ENCODE assay signal across 8 cellular contexts in genomic region chr17:74776044-74776962, GRCh38. TPM values are rescaled to one million over a fixed set of nuclear protein-coding genes. Genes with fewer than 3 reads are reported as not detected.
DNase-seq lines count a peak whose midpoint lies in the region; ATAC-seq, FAIRE-seq and TF ChIP-seq lines count a peak whose summit lies in the region.

NAT9 (minus strand) TSS chr17:74776345; CDS start chr17:74775698, 647 bp downstream.

- H3K27me3 ChIP-seq in adrenal gland (no peaks in the 10 kb centered on the region), upper lobe of left lung (no peaks in the 10 kb centered on the region)

- TF ChIP-seq CTCF in adrenal gland (IDR thresholded peaks at IDR 0.05) (no peak), upper lobe of left lung (IDR thresholded peaks at IDR 0.05) (peak in 4 of 6 experiments; percentile 12 to 36 (median 32))

- H3K4me3 ChIP-seq in adrenal gland, result peak within 1 kb of the TSS; percentile 19 to 78 (median 66)
- H3K4me3 ChIP-seq in upper lobe of left lung, result peak within 1 kb of the TSS; percentile 59 to 96 (median 86)

- ATAC-seq in HG02852 (IDR thresholded peaks at IDR 0.05; ENCODE audit: unreplicated experiment), result peak; percentile 67
- ATAC-seq in left cardiac atrium, result peak; percentile 95 to 97
- peak; percentile 93 to 97 for ATAC-seq in upper lobe of left lung (ENCODE audit: low FRiP score in 2 of 2)

- H3K36me3 ChIP-seq in adrenal gland (replicated peaks in 1 of 2), result peaks cover 0 to 22% of the 10 kb centered on the region in 2 donors
- H3K36me3 ChIP-seq in upper lobe of left lung, result peaks cover 14 to 34% (median 30%) of the 10 kb centered on the region in 4 donors

- H3K9me3 ChIP-seq in adrenal gland (replicated peaks in 1 of 3) (no peaks in the 10 kb centered on the region), upper lobe of left lung (no peaks in the 10 kb centered on the region)

- peak in 1 of 4 donors; percentile 82 for TF ChIP-seq EP300 in upper lobe of left lung (IDR thresholded peaks at IDR 0.05)

- DNase-seq in GM12891 (ENCODE audit: insufficient read length, low spot score), result peak; percentile 99
- DNase-seq in NCI-H146 treated with DMSO at 0.1 percent for 48 hours (lab: John Stamatoyannopoulos, UW; ENCODE audit: unreplicated experiment), result peak; percentile 86
- peak; percentile 97 to 99 (median 98) for DNase-seq in T-helper 1 cell
- peak; percentile 97 to 99 (median 98) for DNase-seq in adrenal gland
- DNase-seq in left cardiac atrium, result peak; percentile 99
- DNase-seq in posterior vena cava (ENCODE audit: low spot score), result peak; percentile 100
- peak; percentile 94 to 100 for DNase-seq in upper lobe of left lung

- WGBS in adrenal gland, 4 donors, result 0 to 1% (median 1%) methylated on average over 44 to 64 of the region's 64 CpGs
- WGBS in upper lobe of left lung, 2 donors, result 0% methylated on average over 30 to 31 of the region's 64 CpGs

- peak; percentile 98 for FAIRE-seq in GM12891 (lab: Jason Lieb, UNC)

- peaks cover 31 to 42% of the 10 kb centered on the region in 2 donors for H3K4me1 ChIP-seq in adrenal gland (replicated peaks in 1 of 2)
- H3K4me1 ChIP-seq in upper lobe of left lung, result peaks cover 20 to 64% (median 40%) of the 10 kb centered on the region in 4 donors

- intact Hi-C loops in adrenal gland (cut with DNase I), result no loop called here
- intact Hi-C loops in left cardiac atrium (cut with DNase I), result no loop called here
- intact Hi-C loops in posterior vena cava (cut with DNase I), result loop anchor here in 1 of 2 donors (10.0 kb wide), 1 partner anchor 1682 kb away; the partner anchor contains the start of gene SLC39A11

- TF ChIP-seq POLR2A in GM12891 (IDR thresholded peaks at IDR 0.05; ENCODE audit: low read depth, low read length) (peak; percentile 86), adrenal gland (IDR thresholded peaks at IDR 0.05) (peak in 1 of 2 donors; percentile 48), upper lobe of left lung (IDR thresholded peaks at IDR 0.05) (peak in 1 of 4 donors; percentile 86)

- H3K27ac ChIP-seq in adrenal gland (peak within 1 kb of the TSS in 4 of 5 donors; percentile 63 to 85 (median 74)), upper lobe of left lung (peak within 1 kb of the TSS; percentile 51 to 84 (median 80))

TF ChIP-seq in GM12891, 5 proteins besides CTCF, POLR2A, EP300 and RAD21:
- TF ChIP-seq POU2F2 (IDR thresholded peaks at IDR 0.05; ENCODE audit: low read depth, low read length) (peak; percentile 49; the same call in 1 of the 2 replicates), POLR2AphosphoS5 (IDR thresholded peaks at IDR 0.05; ENCODE audit: low read depth, low read length) (peak; percentile 90), PAX5 (IDR thresholded peaks at IDR 0.05; ENCODE audit: insufficient read depth, low read length, severe bottlenecking) (no peak), SPI1 (IDR thresholded peaks at IDR 0.05; ENCODE audit: low read depth, low read length) (peak; percentile 44; the same call in 1 of the 2 replicates), TAF1 (IDR thresholded peaks at IDR 0.05; ENCODE audit: low read depth, low read length) (peak; percentile 44; the same call in 1 of the 2 replicates)

RNA-seq across cellular contexts. Expression of gene NAT9, which starts in this region (rescaled TPM):
- polyA plus RNA-seq in GM12891 (2012; ENCODE audit: low read depth, missing spikeins), result 32.7 TPM
- total RNA-seq in adrenal gland (100 to 1,000 TPM in 1 of 8 donors, 10 to 100 TPM in 7; 23.1 to 149 (median 62.4) TPM), left cardiac atrium (10 to 100 TPM; 23.7 to 34.7 TPM), posterior vena cava (10 to 100 TPM; 26.8 to 31.7 TPM), upper lobe of left lung (10 to 100 TPM; 16.1 to 78.6 (median 41.7) TPM)
- polyA plus RNA-seq in adrenal gland, result 100 to 1,000 TPM in 2 of 3 donors, 10 to 100 TPM in 1; 91.6 to 112 (median 104) TPM

Comparison
In these comparisons a context has a peak if more than half of its experiments do, and no peak if none do; other contexts are left out.
1. Peak in every context shown above with its lines: DNase-seq, ATAC-seq, H3K4me3 ChIP-seq and H3K27ac ChIP-seq.
2. CTCF ChIP-seq: peak in upper lobe of left lung (4 of 6); none in adrenal gland (0 of 6).